In genomic region chr3:34203386-34203785, GRCh38 we compare ENCODE assay signal across 19 cellular contexts.
A peak's percentile ranks its signal among the peaks of the same experiment; 100 is the strongest.
DNase-seq lines count a peak whose midpoint lies in the region; TF ChIP-seq lines count a peak whose summit lies in the region.
"Had no signal": no experiment of that assay in that cellular context is flagged by ENCODE, and none has a peak within 500 bp of the region (broad histone marks: within the 10 kb centered on the region; RNA-seq: fewer than 3 reads in every experiment).

No MANE protein-coding gene starts in this region.

- peaks cover 0 to 8% (median 0%) of the 10 kb centered on the region in 5 experiments for H3K9me3 Mint-ChIP-seq in brain

- TF ChIP-seq POLR2A in stomach (IDR thresholded peaks at IDR 0.05) = no peak

- H3K79me2 ChIP-seq in smooth muscle cell (ENCODE audit: low read depth) = no peaks in the 10 kb centered on the region
- H3K79me2 ChIP-seq in mesendoderm (ENCODE audit: control insufficient read depth, insufficient read depth, low read length) = no peaks in the 10 kb centered on the region

- no peak overlapping the region for H4K5ac ChIP-seq in mesendoderm (ENCODE audit: low read length)

- no peak for TF ChIP-seq EP300 in stomach (IDR thresholded peaks at IDR 0.05)

- H3K79me1 ChIP-seq in mesendoderm (ENCODE audit: low read length) = no peaks in the 10 kb centered on the region

- no peak overlapping the region for H3K18ac ChIP-seq in mesendoderm (ENCODE audit: low read length)

- H3K36me3 ChIP-seq in smooth muscle cell (ENCODE audit: low read depth) = no peaks in the 10 kb centered on the region
- no peaks in the 10 kb centered on the region for H3K36me3 ChIP-seq in mesendoderm (ENCODE audit: control insufficient read depth, insufficient read depth, low read length)
- no peaks in the 10 kb centered on the region for H3K36me3 ChIP-seq in stomach

- intact Hi-C loops in stomach (cut with DNase I; ENCODE audit: low total_unique reads) = no loop called here

- H3K9me3 ChIP-seq in smooth muscle cell (replicated peaks; ENCODE audit: low read depth) (no peaks in the 10 kb centered on the region), stomach (no peaks in the 10 kb centered on the region)

- no peak overlapping the region for H3K56ac ChIP-seq in mesendoderm (ENCODE audit: low read length)

- H3K27me3 Mint-ChIP-seq in brain = no peaks in the 10 kb centered on the region
- H3K27me3 Mint-ChIP-seq: CD4-positive, alpha-beta memory T cell had no signal

- H3K4me3 Mint-ChIP-seq in brain = no peak overlapping the region
- H3K4me3 Mint-ChIP-seq: CD4-positive, alpha-beta memory T cell had no signal

- H2BK120ac ChIP-seq in mesendoderm (ENCODE audit: low read depth, low read length) = no peak overlapping the region

- no peak overlapping the region for H2AK5ac ChIP-seq in mesendoderm (ENCODE audit: low read length)

- no peak overlapping the region for H3K4ac ChIP-seq in mesendoderm (ENCODE audit: low read depth, low read length)

- no peak overlapping the region for H2BK5ac ChIP-seq in mesendoderm (ENCODE audit: low read length)

- H3K4me2 ChIP-seq in smooth muscle cell = peak overlapping the region; percentile 47
- H3K4me2 ChIP-seq in mesendoderm (ENCODE audit: low read length) = no peak overlapping the region
- H3K4me2 ChIP-seq: SK-N-SH had no signal

- H4K8ac ChIP-seq in mesendoderm (ENCODE audit: low read depth, low read length) = no peak overlapping the region

- no peak overlapping the region for H2AFZ ChIP-seq in smooth muscle cell (ENCODE audit: low read depth)

- H3K9ac ChIP-seq in smooth muscle cell (ENCODE audit: low read depth) (no peak overlapping the region), mesendoderm (ENCODE audit: low read length) (no peak overlapping the region)
- H3K9ac ChIP-seq: SK-N-SH had no signal

- no peak overlapping the region for H3K23ac ChIP-seq in mesendoderm (ENCODE audit: low read length)

- H3K4me1 Mint-ChIP-seq in brain = peaks cover 12% of the 10 kb centered on the region

- H4K20me1 ChIP-seq in smooth muscle cell (ENCODE audit: low read depth) = no peaks in the 10 kb centered on the region

- H3K27ac Mint-ChIP-seq in brain = peak overlapping the region in 4 of 5 experiments; percentile 23 to 90 (median 71)
- H3K27ac Mint-ChIP-seq: CD4-positive, alpha-beta memory T cell had no signal

- H3K4me1 ChIP-seq in smooth muscle cell (ENCODE audit: low read depth) (no peaks in the 10 kb centered on the region), mesendoderm (ENCODE audit: control insufficient read depth, low read depth, low read length) (no peaks in the 10 kb centered on the region), stomach (peaks cover 0 to 13% (median 6%) of the 10 kb centered on the region in 4 donors)

- H3F3A ChIP-seq in smooth muscle cell (ENCODE audit: low read depth) = no peaks in the 10 kb centered on the region

- no peaks in the 10 kb centered on the region for H3K27me3 ChIP-seq in smooth muscle cell (ENCODE audit: low read depth)
- no peaks in the 10 kb centered on the region for H3K27me3 ChIP-seq in mesendoderm (ENCODE audit: insufficient read depth, low read length, poor library complexity)
- H3K27me3 ChIP-seq in stomach = no peaks in the 10 kb centered on the region

- DNase-seq in DMS 273 (lab: John Stamatoyannopoulos, UW; ENCODE audit: unreplicated experiment) = peak; percentile 1
- no peak for DNase-seq in DMS 273 treated with DMSO at 0.1 percent for 48 hours (lab: John Stamatoyannopoulos, UW)
- DNase-seq in smooth muscle cell (lab: John Stamatoyannopoulos, UW; ENCODE audit: unreplicated experiment) = no peak
- no peak for DNase-seq in coronary artery (ENCODE audit: low spot score)
- no peak for DNase-seq in GM19238 (ENCODE audit: insufficient read length, low spot score)
- DNase-seq in mesendoderm = no peak
- DNase-seq in stomach = no peak
- DNase-seq: CD4-positive, alpha-beta memory T cell; KG1; NCI-H1417; NCI-H187; NCI-H2107; NCI-H510A; PC-3; RPMI8226; SHP77 treated with DMSO at 0.1 percent for 48 hours; SK-N-SH had no signal

- TF ChIP-seq CTCF in brain (conservative IDR thresholded peaks at IDR 0.05) = no peak
- no peak for TF ChIP-seq CTCF in smooth muscle cell (IDR thresholded peaks at IDR 0.05; ENCODE audit: borderline replicate concordance, insufficient read depth, poor library complexity, severe bottlenecking)
- no peak for TF ChIP-seq CTCF in coronary artery (IDR thresholded peaks at IDR 0.05)
- TF ChIP-seq CTCF in stomach (IDR thresholded peaks at IDR 0.05) = no peak

- WGBS in smooth muscle cell (ENCODE audit: low lambda C conversion rate) = 74% methylated on average over 4 of the region's 4 CpGs
- WGBS in mesendoderm (ENCODE audit: extremely low coverage, insufficient coverage, low lambda C conversion rate) = no CpG with 5 or more reads among the region's 4 CpGs
- WGBS in stomach, 5 donors = 71 to 85% (median 77%) methylated on average over 4 of the region's 4 CpGs

- no peak overlapping the region for H2BK15ac ChIP-seq in mesendoderm (replicated peaks; ENCODE audit: low read depth)

- H3K27ac ChIP-seq in smooth muscle cell (ENCODE audit: low read depth) = no peak overlapping the region
- H3K27ac ChIP-seq in coronary artery = peak overlapping the region in 1 of 2 donors; percentile 4
- H3K27ac ChIP-seq in mesendoderm (ENCODE audit: low read depth, low read length) = no peak overlapping the region
- H3K27ac ChIP-seq in stomach = no peak overlapping the region
- H3K27ac ChIP-seq: 22Rv1 had no signal

- H3K4me3 ChIP-seq in smooth muscle cell (no peak overlapping the region), coronary artery (no peak overlapping the region), mesendoderm (ENCODE audit: low read length) (no peak overlapping the region), stomach (no peak overlapping the region)

- no peaks in the 10 kb centered on the region for H3K36me3 Mint-ChIP-seq in brain
- H3K36me3 Mint-ChIP-seq: CD4-positive, alpha-beta memory T cell had no signal
